In genomic region chrX:69285881-69286545, GRCh38 we compare ENCODE assay signal across 8 cellular contexts.
DNase-seq lines count a peak whose midpoint lies in the region; ATAC-seq and TF ChIP-seq lines count a peak whose summit lies in the region.

No MANE protein-coding gene starts in this region.

- peaks cover 4% of the 10 kb centered on the region; the same call in 1 of the 2 replicates for H3K4me1 ChIP-seq in PC-3 (ENCODE audit: insufficient read depth, low read length)
- H3K4me1 ChIP-seq in osteoblast (ENCODE audit: insufficient read depth, low read length), result no peaks in the 10 kb centered on the region
- H3K4me1 ChIP-seq in thymus (ENCODE audit: control insufficient read depth, insufficient read depth, low read length), result no peaks in the 10 kb centered on the region

- WGBS in thymus, result 8% methylated on average over 31 of the region's 31 CpGs

- DNase-seq in EH (ENCODE audit: low read depth) (peak; percentile 32), PC-3 (peak; percentile 57), activated gamma-delta T cell (lab: John Stamatoyannopoulos, UW) (peak; percentile 26), germinal center (ENCODE audit: low spot score) (peak; percentile 55), osteoblast (ENCODE audit: insufficient read length, low spot score, missing footprints) (peak; percentile 90), GOT3 (lab: John Stamatoyannopoulos, UW) (no peak)

- no peaks in the 10 kb centered on the region for H3F3A ChIP-seq in PC-3 (ENCODE audit: low read length, unreplicated experiment)

- H4K20me1 ChIP-seq in PC-3 (ENCODE audit: low read length) (no peaks in the 10 kb centered on the region), osteoblast (ENCODE audit: insufficient read depth, low read length) (peaks cover 11% of the 10 kb centered on the region)

- H3K36me3 ChIP-seq in PC-3 (ENCODE audit: low read depth, low read length) (no peaks in the 10 kb centered on the region), osteoblast (ENCODE audit: insufficient read depth, low read length) (no peaks in the 10 kb centered on the region), thymus (ENCODE audit: control insufficient read depth, insufficient read depth) (no peaks in the 10 kb centered on the region)

- H3K4me3 ChIP-seq in PC-3 (ENCODE audit: low read length) (peak overlapping the region; percentile 61), osteoblast (ENCODE audit: insufficient read depth, low read length) (peak overlapping the region; percentile 67), thymus (ENCODE audit: low read length) (peak overlapping the region; percentile 25)

- H3K27me3 ChIP-seq in PC-3 (ENCODE audit: low read length) (no peaks in the 10 kb centered on the region), osteoblast (ENCODE audit: insufficient read depth, low read length) (peaks cover 40% of the 10 kb centered on the region), thymus (ENCODE audit: control insufficient read depth, insufficient read depth) (no peaks in the 10 kb centered on the region)

- no peak overlapping the region for H3K9ac ChIP-seq in PC-3 (ENCODE audit: low read length)

- no TSS peak for BruUV-seq in PC-3 (replicated peaks; lab: Mats Ljungman, UMichigan)

- no peaks in the 10 kb centered on the region for H3K79me2 ChIP-seq in PC-3 (ENCODE audit: low read length)
- H3K79me2 ChIP-seq in osteoblast (ENCODE audit: insufficient read depth, low read length), result no peaks in the 10 kb centered on the region

- peak overlapping the region; percentile 77 for H3K4me2 ChIP-seq in PC-3 (ENCODE audit: low read length)
- peak overlapping the region; percentile 82 for H3K4me2 ChIP-seq in osteoblast (ENCODE audit: insufficient read depth, low read length)

- H3K9me2 ChIP-seq in PC-3 (replicated peaks; ENCODE audit: low read length), result no peaks in the 10 kb centered on the region

- intact Hi-C loops in PC-3 (cut with micrococcal nuclease), result loop anchor here (1.0 kb wide), 2 partner anchors 152 to 464 kb away; no protein-coding TSS in a partner anchor

- POLR2A ChIA-PET in PC-3 (lab: Charles Lee; ENCODE audit: unreplicated experiment), result no interaction called here

- H2AFZ ChIP-seq in PC-3 (ENCODE audit: low read length) (peak overlapping the region; percentile 57; the same call in 1 of the 2 replicates), osteoblast (ENCODE audit: low read length) (peak overlapping the region; percentile 70)

- H3K27ac ChIP-seq in PC-3 (ENCODE audit: low read length) (no peak overlapping the region), osteoblast (ENCODE audit: low read depth, low read length) (no peak overlapping the region), thymus (ENCODE audit: low read depth) (no peak overlapping the region)

- CTCF ChIA-PET in PC-3 (lab: Charles Lee), result no interaction called here

- TF ChIP-seq CTCF in PC-3 (conservative IDR thresholded peaks at IDR 0.05; ENCODE audit: low read depth, low read length) (peak; percentile 83), osteoblast (IDR thresholded peaks at IDR 0.05; ENCODE audit: extremely low read depth, low read depth, low read length) (peak; percentile 75)

- H3K9me3 ChIP-seq in PC-3 (ENCODE audit: low read length) (no peaks in the 10 kb centered on the region), osteoblast (ENCODE audit: low read depth, low read length) (no peaks in the 10 kb centered on the region), thymus (ENCODE audit: control insufficient read depth) (no peaks in the 10 kb centered on the region)

- peak; percentile 50 for ATAC-seq in HG02610 (IDR thresholded peaks at IDR 0.05; ENCODE audit: unreplicated experiment)
- peak; percentile 78 for ATAC-seq in PC-3
